ENCODE assay signal across 11 cellular contexts in the genomic region with DNA sequence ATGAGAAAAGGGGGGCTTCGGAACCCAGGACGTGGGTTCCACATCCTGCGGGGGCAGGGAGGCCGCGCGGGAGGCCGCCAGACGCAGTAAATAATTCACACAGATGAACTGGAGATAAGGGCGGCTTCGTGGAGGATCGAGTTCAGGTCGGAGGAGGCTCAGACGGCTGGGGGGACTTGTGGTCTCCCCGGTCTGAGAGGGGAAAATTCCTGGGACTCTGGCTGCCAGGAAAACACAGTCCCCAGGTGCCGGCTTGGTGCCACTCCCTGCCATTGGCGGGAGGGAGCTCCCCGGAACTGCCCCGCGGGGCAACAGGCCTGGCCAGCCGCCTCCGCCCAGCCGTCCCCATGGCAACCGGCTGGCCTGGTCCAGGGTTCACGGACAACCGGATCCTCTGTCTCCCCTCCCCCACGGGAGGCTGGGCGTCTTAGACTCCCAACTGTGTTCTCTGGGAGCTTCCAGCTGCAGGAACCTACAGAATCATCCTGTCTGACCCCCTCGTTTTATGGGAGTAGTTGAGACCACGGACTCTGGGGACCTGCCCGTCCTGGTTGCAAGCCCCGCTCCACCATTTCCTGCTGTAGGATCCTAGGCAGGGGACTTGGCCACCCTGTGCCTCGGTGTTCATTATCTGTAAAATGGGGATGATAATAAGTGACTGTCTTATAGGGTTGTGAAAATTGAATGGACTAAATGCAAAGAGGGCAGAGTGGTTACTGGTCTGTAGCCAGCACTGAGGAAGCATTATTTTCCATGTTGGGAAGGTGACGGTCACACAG. TPM values are rescaled to one million over a fixed set of nuclear protein-coding genes. Genes with fewer than 3 reads are reported as not detected.
DNase-seq lines count a peak whose midpoint lies in the region; ATAC-seq and TF ChIP-seq lines count a peak whose summit lies in the region.
"Had no signal": no experiment of that assay in that cellular context is flagged by ENCODE, and none has a peak within 500 bp of the region (broad histone marks: within the 10 kb centered on the region; RNA-seq: fewer than 3 reads in every experiment).

No MANE protein-coding gene starts in this region.

- 8 to 14% (median 10%) methylated on average over 20 to 33 of the region's 33 CpGs for WGBS in heart left ventricle, 4 donors
- 12 to 19% (median 14%) methylated on average over 33 of the region's 33 CpGs for WGBS in ovary, 3 donors

- H3K27ac ChIP-seq in heart left ventricle (peak overlapping the region in 2 of 12 donors; percentile 3 to 9), ovary (peak overlapping the region in 1 of 2 donors; percentile 69)
- H3K27ac ChIP-seq: thoracic aorta had no signal

- intact Hi-C loops in heart left ventricle (cut with DNase I) (no loop called here), ovary (cut with DNase I) (loop anchor here in 1 of 4 donors (10.0 kb wide), 1 partner anchor 272 kb away; no protein-coding TSS in a partner anchor)

- H3K9me3 ChIP-seq in heart left ventricle = no peaks in the 10 kb centered on the region
- no peaks in the 10 kb centered on the region for H3K9me3 ChIP-seq in ovary
- H3K9me3 ChIP-seq: thoracic aorta had no signal

- H3K4me3 ChIP-seq in heart left ventricle (peak overlapping the region in 2 of 12 donors; percentile 0 to 7), ovary (no peak overlapping the region)
- H3K4me3 ChIP-seq: thoracic aorta had no signal

- ATAC-seq in heart left ventricle (peak in 3 of 4 donors; percentile 25 to 65 (median 45)), GM19328 (IDR thresholded peaks at IDR 0.05; ENCODE audit: unreplicated experiment) (no peak)

- TF ChIP-seq POLR2A in heart left ventricle (IDR thresholded peaks at IDR 0.05) (no peak), ovary (IDR thresholded peaks at IDR 0.05) (no peak)

- H3K27me3 ChIP-seq in heart left ventricle = peaks cover 0 to 61% (median 21%) of the 10 kb centered on the region in 9 donors
- H3K27me3 ChIP-seq in ovary = no peaks in the 10 kb centered on the region

- no peak for TF ChIP-seq EP300 in ovary (IDR thresholded peaks at IDR 0.05)

- DNase-seq in ELF-1 (ENCODE audit: low read depth, low spot score) (peak; percentile 83), RPMI7951 (ENCODE audit: low read depth) (peak; percentile 84), heart left ventricle (peak; percentile 50 to 79 (median 59)), ovary (peak; percentile 77 to 88 (median 81)), T-helper 9 cell (no peak), NCI-H1048 (lab: John Stamatoyannopoulos, UW) (no peak)
- no peak for DNase-seq in stimulated activated CD4-positive, alpha-beta T cell treated with anti-CD3 and anti-CD28 coated beads, Interleukin-15, amount 100 ng/mL, for 24 hours
- DNase-seq: cortex of kidney, NCI-H1105 had no signal

- H3K36me3 ChIP-seq in heart left ventricle = no peaks in the 10 kb centered on the region
- H3K36me3 ChIP-seq in ovary = no peaks in the 10 kb centered on the region
- H3K36me3 ChIP-seq: thoracic aorta had no signal

- TF ChIP-seq CTCF in heart left ventricle (IDR thresholded peaks at IDR 0.05) (no peak), ovary (IDR thresholded peaks at IDR 0.05) (no peak)

- H3K4me1 ChIP-seq in heart left ventricle (peaks cover 0 to 24% (median 10%) of the 10 kb centered on the region in 12 donors), ovary (ENCODE audit: insufficient read depth) (peaks cover 16% of the 10 kb centered on the region)

RNA-seq across cellular contexts. Expression of a gene that starts 9.6 kb away (rescaled TPM):
- total RNA-seq in RPMI7951 (2014; rRNA removed; shearing (Covaris generic)) = 6.7 and 9.9 TPM in 2 replicates
- total RNA-seq in heart left ventricle (10 to 100 TPM in 1 of 9 donors, 1 to 10 TPM in 8; 4.2 to 10.0 (median 7.3) TPM), ovary (10 to 100 TPM; 11.3 to 95.9 (median 35.2) TPM)
- polyA plus RNA-seq in heart left ventricle (1 to 10 TPM; 3.8 to 5.7 TPM), ovary (10 to 100 TPM; 20.8 to 42.6 TPM)

RNA-seq across cellular contexts. Expression of a gene that starts 31.5 kb away (rescaled TPM):
- 18.1 and 22.1 TPM in 2 replicates for total RNA-seq in RPMI7951 (2014; rRNA removed; shearing (Covaris generic))
- total RNA-seq in heart left ventricle = 10 to 100 TPM; 34.5 to 57.1 (median 41.2) TPM
- polyA plus RNA-seq in heart left ventricle = 10 to 100 TPM; 12.4 to 57.3 TPM
- total RNA-seq in ovary = 10 to 100 TPM; 19.9 to 31.6 (median 24.6) TPM
- 10 to 100 TPM; 16.7 to 20.1 TPM for polyA plus RNA-seq in ovary

Comparison
In these comparisons a context has a peak if more than half of its experiments do, and no peak if none do; other contexts are left out.
1. DNase-seq: peak in ELF-1 (single experiment), RPMI7951 (single experiment), heart left ventricle (5 of 5) and ovary (5 of 5); none in stimulated activated CD4-positive, alpha-beta T cell treated with anti-CD3 and anti-CD28 coated beads, Interleukin-15, amount 100 ng/mL, for 24 hours (single experiment), T-helper 9 cell (single experiment) and NCI-H1048 (single experiment).